Comparison of ENCODE assay signal across 8 cellular contexts in the genomic region with DNA sequence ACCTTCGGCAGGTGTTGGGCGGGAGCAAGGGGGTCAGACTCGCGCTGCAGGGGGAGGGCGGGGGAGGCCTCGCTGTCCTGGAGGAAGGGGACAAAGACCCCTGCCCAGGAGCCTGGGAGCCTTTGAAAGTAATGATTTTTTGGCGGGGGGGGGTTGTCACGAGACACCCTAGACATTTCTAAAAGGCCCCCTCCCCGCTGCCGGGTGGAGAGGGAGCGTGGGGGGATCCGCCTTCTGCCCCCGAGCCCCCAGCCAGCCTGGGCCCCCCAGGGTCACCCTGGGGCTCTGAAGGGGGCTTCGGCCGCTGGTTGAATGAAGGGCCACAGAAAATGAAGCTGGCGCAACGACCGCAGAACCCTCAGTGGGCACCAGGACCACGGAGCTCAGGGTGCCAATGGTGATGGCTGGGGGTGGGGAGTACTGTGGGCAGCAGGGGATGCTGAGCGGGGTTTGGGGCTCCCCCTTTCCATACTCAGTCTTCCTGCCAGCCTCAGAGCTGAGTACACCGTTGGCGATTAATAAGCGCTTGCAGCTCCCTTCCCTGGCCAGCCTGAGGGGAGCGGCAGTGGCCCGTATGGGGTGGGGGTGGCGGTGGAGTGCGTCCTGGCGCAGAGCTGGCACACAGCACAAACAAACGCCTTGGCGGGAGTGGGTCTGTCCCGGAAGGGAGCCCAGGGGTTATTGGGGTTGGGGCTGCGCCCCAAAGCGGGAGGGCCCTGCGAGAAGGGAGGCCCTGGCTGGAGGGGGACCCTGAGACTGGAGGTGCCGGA. TPM values are rescaled to one million over a fixed set of nuclear protein-coding genes. Genes with fewer than 3 reads are reported as not detected.
DNase-seq lines count a peak whose midpoint lies in the region; ATAC-seq and TF ChIP-seq lines count a peak whose summit lies in the region.

No MANE protein-coding gene starts in this region.

- H2AFZ ChIP-seq in ACC112 (ENCODE audit: low read length, unreplicated experiment) = no peak overlapping the region

- H3K27ac ChIP-seq in ACC112 (ENCODE audit: low read depth, low read length) (no peak overlapping the region), lower lobe of right lung (peak overlapping the region; percentile 80), thoracic aorta (peak overlapping the region; percentile 53 to 68)

- POLR2A ChIA-PET in activated naive CD8-positive, alpha-beta T cell treated with anti-CD3 and anti-CD28 coated beads, Interleukin-2, amount 10 ng/mL, durations not matched to agents 7 days and 5 days (lab: Charles Lee) = interaction anchor here (0.9 to 1.1 kb wide), 2 partner anchors 26 to 311 kb away, joined by 4 read pairs; no protein-coding TSS in a partner anchor
- POLR2A ChIA-PET in GM10248 (lab: Yijun Ruan, JAX) = no interaction called here

- H3K4me3 Mint-ChIP-seq in activated naive CD8-positive, alpha-beta T cell treated with anti-CD3 and anti-CD28 coated beads, Interleukin-2, amount 10 ng/mL, durations not matched to agents 7 days and 5 days = no peak overlapping the region

- CTCF ChIA-PET in GM10248 (lab: Yijun Ruan, JAX) = interaction anchor here (0.7 to 3.4 kb wide), 12 partner anchors 8 to 373 kb away, joined by 3 to 38 read pairs (median 10); partner anchors contain the start of gene KRTAP5-2

- no peaks in the 10 kb centered on the region for H3K4me1 Mint-ChIP-seq in activated naive CD8-positive, alpha-beta T cell treated with anti-CD3 and anti-CD28 coated beads, Interleukin-2, amount 10 ng/mL, durations not matched to agents 7 days and 5 days

- H3K4me1 ChIP-seq in ACC112 (ENCODE audit: control insufficient read depth, insufficient read depth, low read length, unreplicated experiment) (no peaks in the 10 kb centered on the region), lower lobe of right lung (peaks cover 32% of the 10 kb centered on the region), thoracic aorta (ENCODE audit: control insufficient read depth in 1 of 2, low read depth in 2 of 2) (peaks cover 14 to 51% of the 10 kb centered on the region in 2 donors)

- peaks cover 54% of the 10 kb centered on the region for H3K27me3 ChIP-seq in ACC112 (ENCODE audit: insufficient read depth, low read length)
- peaks cover 7% of the 10 kb centered on the region for H3K27me3 ChIP-seq in lower lobe of right lung (ENCODE audit: low read depth)
- no peaks in the 10 kb centered on the region for H3K27me3 ChIP-seq in thoracic aorta (replicated peaks; ENCODE audit: insufficient read depth)

- H3K4me3 ChIP-seq in ACC112 (ENCODE audit: low read depth, low read length) (0 out of 2 replicates have a peak overlapping the region, but pooled peaks have one; percentile 60), lower lobe of right lung (peak overlapping the region; percentile 58), thoracic aorta (peak overlapping the region; percentile 88)

- DNase-seq in M059J (ENCODE audit: low read depth) = peak; percentile 22
- peak; percentile 54 for DNase-seq in activated naive CD8-positive, alpha-beta T cell treated with anti-CD3 and anti-CD28 coated beads, Interleukin-2, amount 10 ng/mL, durations not matched to agents 7 days and 5 days
- DNase-seq in lower lobe of right lung = no peak
- no peak for DNase-seq in thoracic aorta (ENCODE audit: low spot score)
- DNase-seq in hepatic stellate cell (ENCODE audit: low spot score) = no peak
- no peak for DNase-seq in GM10248 (ENCODE audit: extremely low spot score)

- H3K27me3 Mint-ChIP-seq in activated naive CD8-positive, alpha-beta T cell treated with anti-CD3 and anti-CD28 coated beads, Interleukin-2, amount 10 ng/mL, durations not matched to agents 7 days and 5 days = peaks cover 30% of the 10 kb centered on the region

- H3K27ac Mint-ChIP-seq in activated naive CD8-positive, alpha-beta T cell treated with anti-CD3 and anti-CD28 coated beads, Interleukin-2, amount 10 ng/mL, durations not matched to agents 7 days and 5 days = no peak overlapping the region

- no peaks in the 10 kb centered on the region for H3K36me3 Mint-ChIP-seq in activated naive CD8-positive, alpha-beta T cell treated with anti-CD3 and anti-CD28 coated beads, Interleukin-2, amount 10 ng/mL, durations not matched to agents 7 days and 5 days

- H3K9me3 ChIP-seq in lower lobe of right lung (no peaks in the 10 kb centered on the region), thoracic aorta (no peaks in the 10 kb centered on the region)

- ATAC-seq in activated naive CD8-positive, alpha-beta T cell treated with anti-CD3 and anti-CD28 coated beads, Interleukin-2, amount 10 ng/mL, durations not matched to agents 7 days and 5 days (ENCODE audit: low read depth) = no peak
- ATAC-seq in lower lobe of right lung (peak; percentile 35 to 44), thoracic aorta (ENCODE audit: insufficient number of reproducible peaks, low FRiP score, low read depth) (no peak), GM18519 (IDR thresholded peaks at IDR 0.05; ENCODE audit: low FRiP score, unreplicated experiment) (no peak)

- no peak for TF ChIP-seq CTCF in lower lobe of right lung (IDR thresholded peaks at IDR 0.05)
- no peak for TF ChIP-seq CTCF in thoracic aorta (IDR thresholded peaks at IDR 0.05)
- TF ChIP-seq CTCF in GM10248 (IDR thresholded peaks at IDR 0.05; ENCODE audit: control extremely low read depth, extremely low read depth, low read depth, missing control alignments) = no peak

- H3K36me3 ChIP-seq in ACC112 (ENCODE audit: insufficient read depth, low read length) = no peaks in the 10 kb centered on the region
- no peaks in the 10 kb centered on the region for H3K36me3 ChIP-seq in lower lobe of right lung
- no peaks in the 10 kb centered on the region for H3K36me3 ChIP-seq in thoracic aorta

- intact Hi-C loops in lower lobe of right lung (cut with DNase I) = no loop called here

- no peaks in the 10 kb centered on the region for H3K79me2 ChIP-seq in ACC112 (ENCODE audit: control insufficient read depth, insufficient read depth, low read length, unreplicated experiment)

- H3K9me3 Mint-ChIP-seq in activated naive CD8-positive, alpha-beta T cell treated with anti-CD3 and anti-CD28 coated beads, Interleukin-2, amount 10 ng/mL, durations not matched to agents 7 days and 5 days = no peaks in the 10 kb centered on the region

RNA-seq across cellular contexts. Expression of gene DUSP8, which starts 1.2 kb away (rescaled TPM):
- total RNA-seq in M059J (2014; rRNA removed; shearing (Covaris generic)) = 1.2 and 3.5 TPM in 2 replicates
- 1 to 10 TPM; 3.4 to 3.7 TPM for total RNA-seq in activated naive CD8-positive, alpha-beta T cell treated with anti-CD3 and anti-CD28 coated beads, Interleukin-2, amount 10 ng/mL, durations not matched to agents 7 days and 5 days
- total RNA-seq in lower lobe of right lung (8.9 TPM), thoracic aorta (1 to 10 TPM; 3.7 to 7.6 TPM)

RNA-seq across cellular contexts. Expression of gene KRTAP5-1, which starts 11.8 kb away (rescaled TPM):
- total RNA-seq in M059J (2014; rRNA removed; shearing (Covaris generic)) = not detected in 2 replicates
- total RNA-seq in activated naive CD8-positive, alpha-beta T cell treated with anti-CD3 and anti-CD28 coated beads, Interleukin-2, amount 10 ng/mL, durations not matched to agents 7 days and 5 days = not detected
- total RNA-seq in lower lobe of right lung = not detected
- total RNA-seq in thoracic aorta = not detected

RNA-seq across cellular contexts. Expression of gene KRTAP5-2, which starts 24.8 kb away (rescaled TPM):
- not detected in 2 replicates for total RNA-seq in M059J (2014; rRNA removed; shearing (Covaris generic))
- total RNA-seq in activated naive CD8-positive, alpha-beta T cell treated with anti-CD3 and anti-CD28 coated beads, Interleukin-2, amount 10 ng/mL, durations not matched to agents 7 days and 5 days = not detected
- not detected for total RNA-seq in lower lobe of right lung
- total RNA-seq in thoracic aorta = not detected

RNA-seq across cellular contexts. Expression of gene KRTAP5-3, which starts 35.0 kb away (rescaled TPM):
- not detected in 2 replicates for total RNA-seq in M059J (2014; rRNA removed; shearing (Covaris generic))
- total RNA-seq in activated naive CD8-positive, alpha-beta T cell treated with anti-CD3 and anti-CD28 coated beads, Interleukin-2, amount 10 ng/mL, durations not matched to agents 7 days and 5 days = not detected
- not detected for total RNA-seq in lower lobe of right lung
- not detected for total RNA-seq in thoracic aorta

RNA-seq across cellular contexts. Expression of gene KRTAP5-4, which starts 48.7 kb away (rescaled TPM):
- total RNA-seq in M059J (2014; rRNA removed; shearing (Covaris generic)) = not detected in 2 replicates
- total RNA-seq in activated naive CD8-positive, alpha-beta T cell treated with anti-CD3 and anti-CD28 coated beads, Interleukin-2, amount 10 ng/mL, durations not matched to agents 7 days and 5 days = not detected
- total RNA-seq in lower lobe of right lung = not detected
- total RNA-seq in thoracic aorta = not detected

Comparison
In these comparisons a context has a peak if more than half of its experiments do, and no peak if none do; other contexts are left out.
1. DNase-seq: peak in M059J (single experiment) and activated naive CD8-positive, alpha-beta T cell treated with anti-CD3 and anti-CD28 coated beads, Interleukin-2, amount 10 ng/mL, durations not matched to agents 7 days and 5 days (single experiment); none in lower lobe of right lung (single experiment), thoracic aorta (single experiment), hepatic stellate cell (single experiment) and GM10248 (single experiment).
2. ATAC-seq: peak in lower lobe of right lung (2 of 2); none in activated naive CD8-positive, alpha-beta T cell treated with anti-CD3 and anti-CD28 coated beads, Interleukin-2, amount 10 ng/mL, durations not matched to agents 7 days and 5 days (single experiment), thoracic aorta (single experiment) and GM18519 (single experiment).
3. Peak in every context shown above with its lines, with median percentiles within 50 percentile points of each other: H3K4me3 ChIP-seq.